Comparison of ENCODE assay signal across 8 cellular contexts in genomic region chr20:35604444-35604750, GRCh38. TPM values are rescaled to one million over a fixed set of nuclear protein-coding genes. Genes with fewer than 3 reads are reported as not detected.
DNase-seq lines count a peak whose midpoint lies in the region; ATAC-seq and TF ChIP-seq lines count a peak whose summit lies in the region.

No MANE protein-coding gene starts in this region.

- POLR2A ChIA-PET in A673 (lab: Charles Lee; ENCODE audit: low non-redundant PET) = interaction anchor here (0.6 kb wide), 1 partner anchor 9 kb away, joined by 8 read pairs; no protein-coding TSS in a partner anchor

- H3K36me3 ChIP-seq in A673 (ENCODE audit: insufficient read depth, low read length, poor library complexity, severe bottlenecking) = no peaks in the 10 kb centered on the region
- H3K36me3 ChIP-seq in GM06990 (ENCODE audit: control insufficient read depth, insufficient read depth, low read length) = no peaks in the 10 kb centered on the region

- H3K27me3 ChIP-seq in A673 (replicated peaks; ENCODE audit: insufficient read depth, low read depth, low read length, poor library complexity) = peaks cover 3% of the 10 kb centered on the region
- peaks cover 1% of the 10 kb centered on the region for H3K27me3 ChIP-seq in GM06990 (replicated peaks; ENCODE audit: control insufficient read depth, insufficient read depth, low read length)

- CTCF ChIA-PET in A673 (lab: Charles Lee) = no interaction called here

- H3K4me3 ChIP-seq in A673 (ENCODE audit: low read depth, low read length, poor library complexity, severe bottlenecking) (no peak overlapping the region), GM06990 (replicated peaks; ENCODE audit: low read depth, low read length) (no peak overlapping the region), fibroblast of the aortic adventitia (ENCODE audit: low read depth, low read length) (no peak overlapping the region)

- TF ChIP-seq CTCF in A673 (conservative IDR thresholded peaks at IDR 0.05; ENCODE audit: low read depth, low read length) (peak; percentile 53), GM06990 (IDR thresholded peaks at IDR 0.05; ENCODE audit: insufficient read depth, low read length, poor library complexity, severe bottlenecking) (peak; percentile 59), fibroblast of the aortic adventitia (IDR thresholded peaks at IDR 0.05; ENCODE audit: insufficient read depth, low read length) (peak; percentile 19)

- no TSS peak for BruUV-seq in A673 (replicated peaks; lab: Mats Ljungman, UMichigan)

- peaks cover 11% of the 10 kb centered on the region for H3K4me1 ChIP-seq in A673 (ENCODE audit: insufficient read depth, low read length, poor library complexity, severe bottlenecking)

- H3K9me3 ChIP-seq in A673 (ENCODE audit: low read depth, low read length, poor library complexity, severe bottlenecking) = no peaks in the 10 kb centered on the region

- no peak for DNase-seq in A673 (ENCODE audit: low spot score)
- DNase-seq in GM06990 (ENCODE audit: extremely low read depth, insufficient read length) = no peak
- peak; percentile 40 for DNase-seq in RPMI8226
- DNase-seq in fibroblast of the aortic adventitia (ENCODE audit: low read depth) = no peak
- no peak for DNase-seq in left lobe of liver (ENCODE audit: low spot score)
- no peak for DNase-seq in Right ventricle myocardium inferior (ENCODE audit: missing footprints)

- H3K27ac ChIP-seq in A673 (ENCODE audit: low read depth, low read length, poor library complexity, severe bottlenecking) = no peak overlapping the region

- no peak for ATAC-seq in left lobe of liver
- no peak for ATAC-seq in HG03520 (IDR thresholded peaks at IDR 0.05; ENCODE audit: unreplicated experiment)
- no peak for ATAC-seq in HG02884 (IDR thresholded peaks at IDR 0.05; ENCODE audit: unreplicated experiment)
- ATAC-seq in Right ventricle myocardium inferior = no peak

- intact Hi-C loops in A673 (cut with micrococcal nuclease; ENCODE audit: unreplicated experiment) = no loop called here
- intact Hi-C loops in Right ventricle myocardium inferior (cut with DNase I) = loop anchor here (5.0 kb wide), 1 partner anchor 93 kb away; the partner anchor contains the start of genes NFS1 and ROMO1

RNA-seq across cellular contexts. Expression of gene SPAG4, which starts 11.2 kb away (rescaled TPM):
- 0.67 and 1.2 TPM in 2 replicates for total RNA-seq in A673 (2021)
- 2.2 and 4.7 TPM in 2 replicates for total RNA-seq in fibroblast of the aortic adventitia (ENCODE audit: low replicate concordance)
- total RNA-seq in left lobe of liver = 4.7 TPM
- total RNA-seq in Right ventricle myocardium inferior = 1.6 TPM
